4 cellular contexts compared by ENCODE assay signal in genomic region chr5:170430256-170430655, GRCh38.
TF ChIP-seq lines count a peak whose summit lies in the region.

No MANE protein-coding gene starts in this region.

TF ChIP-seq in SK-N-SH treated with all-trans-retinoic acid at 6 μM for 48 hours, 23 proteins besides CTCF, POLR2A, EP300 and RAD21 (continued from another document):
- TF ChIP-seq ZNF565 (CRISPR knock-in tag; conservative IDR thresholded peaks at IDR 0.05; ENCODE audit: low read depth) = no peak

TF ChIP-seq in SK-N-SH, 30 proteins besides CTCF, POLR2A, EP300 and RAD21:
- TF ChIP-seq SMC3 (IDR thresholded peaks at IDR 0.05; ENCODE audit: low read depth, low read length) = no peak

TF ChIP-seq in HEK293, 187 proteins besides CTCF, POLR2A, EP300 and RAD21:
- TF ChIP-seq EGR2 (tag by site-specific recombination; IDR thresholded peaks at IDR 0.05; ENCODE audit: low read depth) (no peak), ZSCAN4 (tag by site-specific recombination; IDR thresholded peaks at IDR 0.05) (no peak), ZIC2 (tag by site-specific recombination; IDR thresholded peaks at IDR 0.05) (no peak), ZFP3 (tag by site-specific recombination; IDR thresholded peaks at IDR 0.05; ENCODE audit: low read depth) (peak; percentile 87), ZNF350 (tag by site-specific recombination; IDR thresholded peaks at IDR 0.05) (no peak), SETDB1 (IDR thresholded peaks at IDR 0.05; ENCODE audit: insufficient read length, low read length) (no peak), KLF8 (tag by site-specific recombination; IDR thresholded peaks at IDR 0.05) (no peak), ZNF19 (tag by site-specific recombination; IDR thresholded peaks at IDR 0.05; ENCODE audit: low read depth) (no peak)

TF ChIP-seq in H1, 55 proteins besides CTCF, POLR2A, EP300 and RAD21 (continued from another document):
- TF ChIP-seq RXRA (IDR thresholded peaks at IDR 0.05; ENCODE audit: insufficient read depth, low read depth, low read length) = no peak
- TF ChIP-seq KDM5A (IDR thresholded peaks at IDR 0.05; ENCODE audit: low read length) = no peak
- TF ChIP-seq USF2 (IDR thresholded peaks at IDR 0.05; ENCODE audit: low read length) = no peak
- no peak for TF ChIP-seq KDM4A (IDR thresholded peaks at IDR 0.05; ENCODE audit: low read depth, low read length, severe bottlenecking)
- TF ChIP-seq SP2 (IDR thresholded peaks at IDR 0.05; ENCODE audit: low read length) = no peak
- no peak for TF ChIP-seq SAP30 (IDR thresholded peaks at IDR 0.05; ENCODE audit: insufficient read depth, insufficient replicate concordance, low read length)
- TF ChIP-seq SIRT6 (IDR thresholded peaks at IDR 0.05; ENCODE audit: low read length) = no peak
- no peak for TF ChIP-seq TBP (IDR thresholded peaks at IDR 0.05; ENCODE audit: low read depth, low read length)
- TF ChIP-seq POU5F1 (IDR thresholded peaks at IDR 0.05; ENCODE audit: low read depth, low read length) = no peak
- TF ChIP-seq TCF12 (IDR thresholded peaks at IDR 0.05; ENCODE audit: low read depth, low read length) = no peak
- no peak for TF ChIP-seq MAX (IDR thresholded peaks at IDR 0.05)
- no peak for TF ChIP-seq JUN (IDR thresholded peaks at IDR 0.05; ENCODE audit: low read depth, low read length)
- no peak for TF ChIP-seq RBBP5 (IDR thresholded peaks at IDR 0.05; ENCODE audit: borderline replicate concordance, low read depth, low read length)
TF ChIP-seq in H1: peak in this region for 0.
